In genomic region chr9:5628530-5629311, GRCh38 we compare ENCODE assay signal across 8 cellular contexts. TPM values are rescaled to one million over a fixed set of nuclear protein-coding genes. Genes with fewer than 3 reads are reported as not detected.
DNase-seq lines count a peak whose midpoint lies in the region; ATAC-seq and TF ChIP-seq lines count a peak whose summit lies in the region.

RIC1 (plus strand) TSS chr9:5629107; CDS start chr9:5629310, 203 bp downstream.

- peaks cover 31% of the 10 kb centered on the region for H3K4me1 ChIP-seq in muscle layer of colon (ENCODE audit: insufficient read depth, low read length)

- H3K36me3 ChIP-seq in muscle layer of colon (ENCODE audit: insufficient read depth, low read length), result no peaks in the 10 kb centered on the region

- peak within 1 kb of the TSS; percentile 70 to 100 for H3K4me3 ChIP-seq in muscle layer of colon (ENCODE audit: low read depth in 1 of 2, low read length in 2 of 2)

- peak within 1 kb of the TSS; percentile 66 for H3K9ac ChIP-seq in muscle layer of colon (ENCODE audit: low read length)

- no peak for TF ChIP-seq RAD21 in Ishikawa (IDR thresholded peaks at IDR 0.05; ENCODE audit: low read depth)

- peak; percentile 96 for DNase-seq in DMS53 (lab: John Stamatoyannopoulos, UW)
- peak; percentile 91 to 94 for DNase-seq in activated T-cell treated with anti-CD3 and anti-CD28 coated beads, Interleukin-2, amount 50 U/mL, for 48 hours
- peak; percentile 72 to 78 for DNase-seq in stimulated activated CD8-positive, alpha-beta memory T cell treated with anti-CD3 and anti-CD28 coated beads, Interleukin-7, amount 100 ng/mL, for 1 hour (ENCODE audit: low read depth in 2 of 2)

- no peak for TF ChIP-seq EP300 in Ishikawa (IDR thresholded peaks at IDR 0.05; ENCODE audit: borderline replicate concordance)

- peak; percentile 51 for ATAC-seq in GM21576 (IDR thresholded peaks at IDR 0.05; ENCODE audit: unreplicated experiment)
- ATAC-seq in esophagus mucosa, result peak; percentile 96

- H3K27me3 ChIP-seq in muscle layer of colon (ENCODE audit: control insufficient read depth in 1 of 2, insufficient read depth in 2 of 2, low read length in 2 of 2), result no peaks in the 10 kb centered on the region

- H3K9me3 ChIP-seq in muscle layer of colon (ENCODE audit: low read length), result no peaks in the 10 kb centered on the region

- peak within 1 kb of the TSS; percentile 96 for H3K27ac ChIP-seq in muscle layer of colon (ENCODE audit: low read depth, low read length)

TF ChIP-seq in Ishikawa, 13 proteins besides CTCF, POLR2A, EP300 and RAD21:
- TF ChIP-seq CREB1 (IDR thresholded peaks at IDR 0.05; ENCODE audit: low read depth) (peak; percentile 35; the same call in 1 of the 2 replicates), USF1 (IDR thresholded peaks at IDR 0.05) (peak; percentile 94), TAF1 (IDR thresholded peaks at IDR 0.05; ENCODE audit: low read depth) (peak; percentile 69), MAX (IDR thresholded peaks at IDR 0.05) (peak; percentile 49), ZBTB7A (IDR thresholded peaks at IDR 0.05; ENCODE audit: low read depth) (0 out of 2 replicates have a peak, but pooled peaks have one; percentile 35), REST (IDR thresholded peaks at IDR 0.05; ENCODE audit: low read depth) (no peak)

TF ChIP-seq in PFSK-1, 5 proteins besides CTCF, POLR2A, EP300 and RAD21:
- TF ChIP-seq TAF1 (IDR thresholded peaks at IDR 0.05; ENCODE audit: borderline replicate concordance, insufficient read depth, low read length) (peak; percentile 61; the same call in 1 of the 2 replicates), FOXP2 (optimal IDR thresholded peaks at IDR 0.05; ENCODE audit: borderline replicate concordance, extremely low read depth, extremely low read length, insufficient read depth) (peak; percentile 57), SIN3A (IDR thresholded peaks at IDR 0.05; ENCODE audit: borderline replicate concordance, insufficient read depth, low read length) (no peak), POLR2AphosphoS5 (IDR thresholded peaks at IDR 0.05; ENCODE audit: low read depth, low read length) (peak; percentile 93), REST (IDR thresholded peaks at IDR 0.05; ENCODE audit: insufficient read depth in 1 of 2, low read depth in 2 of 2, low read length in 2 of 2) (no peak)

RNA-seq across cellular contexts. Expression of gene RIC1, which starts in this region (rescaled TPM):
- 7.7 TPM for polyA plus RNA-seq in PFSK-1 (2012; ENCODE audit: insufficient read length, low read depth)
- 14.1 TPM for total RNA-seq in esophagus mucosa

Comparison
In these comparisons a context has a peak if more than half of its experiments do, and no peak if none do; other contexts are left out.
1. Peak in every context shown above with its lines: DNase-seq, ATAC-seq, H3K4me3 ChIP-seq and H3K27ac ChIP-seq.